8 cellular contexts compared by ENCODE assay signal in genomic region chr3:182710557-182711157, GRCh38.
DNase-seq lines count a peak whose midpoint lies in the region; ATAC-seq and TF ChIP-seq lines count a peak whose summit lies in the region.

No MANE protein-coding gene starts in this region.

- no peak overlapping the region for H3K4me2 ChIP-seq in SK-N-SH

- peak; percentile 50 for TF ChIP-seq RAD21 in SK-N-SH (IDR thresholded peaks at IDR 0.05; ENCODE audit: low read length)

- H3K79me2 ChIP-seq in SK-N-SH (ENCODE audit: insufficient read depth) = no peaks in the 10 kb centered on the region

- peak; percentile 49 for ATAC-seq in GM18907 (IDR thresholded peaks at IDR 0.05; ENCODE audit: unreplicated experiment)
- ATAC-seq in foreskin keratinocyte = peak; percentile 56

- H3K27me3 ChIP-seq in SK-N-SH (ENCODE audit: insufficient read depth) (no peaks in the 10 kb centered on the region), foreskin keratinocyte (no peaks in the 10 kb centered on the region), spleen (replicated peaks in 1 of 7) (peaks cover 0 to 7% (median 0%) of the 10 kb centered on the region in 7 donors)

- no peak overlapping the region for H2AFZ ChIP-seq in SK-N-SH (ENCODE audit: low read depth)

- H3K4me3 ChIP-seq in SK-N-SH (ENCODE audit: low read depth in 2 of 2, low read length in 1 of 2) (no peak overlapping the region), spleen (no peak overlapping the region)

- no peaks in the 10 kb centered on the region; a peak in 1 of 4 replicates for H3K4me1 ChIP-seq in SK-N-SH (ENCODE audit: control insufficient read depth in 1 of 2, insufficient read depth in 2 of 2, low read depth in 1 of 2, low read length in 1 of 2)
- no peaks in the 10 kb centered on the region for H3K4me1 ChIP-seq in foreskin keratinocyte
- peaks cover 0 to 17% (median 3%) of the 10 kb centered on the region in 6 donors for H3K4me1 ChIP-seq in spleen

- no peaks in the 10 kb centered on the region for H3F3A ChIP-seq in SK-N-SH (replicated peaks; ENCODE audit: insufficient read depth)

- POLR2A ChIA-PET in SK-N-SH (lab: Yijun Ruan, JAX) = no interaction called here

- no peaks in the 10 kb centered on the region for H4K20me1 ChIP-seq in SK-N-SH (ENCODE audit: insufficient read depth)

- 48% methylated on average over 7 of the region's 7 CpGs for WGBS in SK-N-SH (ENCODE audit: low lambda C conversion rate)
- WGBS in spleen, 5 donors = 37 to 47% (median 41%) methylated on average over 7 of the region's 7 CpGs

- no peaks in the 10 kb centered on the region for H3K9me3 ChIP-seq in SK-N-SH
- no peaks in the 10 kb centered on the region for H3K9me3 ChIP-seq in spleen

- TF ChIP-seq POLR2A in spleen (IDR thresholded peaks at IDR 0.05) = no peak

- TF ChIP-seq EP300 in SK-N-SH (IDR thresholded peaks at IDR 0.05; ENCODE audit: borderline replicate concordance in 1 of 2, low read depth in 1 of 2, low read length in 1 of 2) = no peak

- intact Hi-C loops in spleen (cut with DNase I; ENCODE audit: low total_unique reads) = loop anchor here (10.0 kb wide), 1 partner anchor 674 kb away; no protein-coding TSS in a partner anchor

- CTCF ChIA-PET in SK-N-SH (lab: Yijun Ruan, JAX) = interaction anchor here (0.6 to 3.2 kb wide), 16 partner anchors 10 to 358 kb away, joined by 3 to 14 read pairs (median 3); partner anchors contain the start of gene ATP11B

- DNase-seq in COLO829 (ENCODE audit: low spot score) (peak; percentile 42), KG1 (lab: John Stamatoyannopoulos, UW) (peak; percentile 10), SK-N-SH (peak; percentile 35), foreskin keratinocyte (peak in 1 of 2 donors; percentile 27), spleen (no peak), T1000 (lab: John Stamatoyannopoulos, UW) (no peak), cerebellum (ENCODE audit: low spot score) (no peak)

- TF ChIP-seq CTCF in SK-N-SH (IDR thresholded peaks at IDR 0.05) = peak; percentile 80
- TF ChIP-seq CTCF in foreskin keratinocyte (conservative IDR thresholded peaks at IDR 0.05) = peak; percentile 73
- TF ChIP-seq CTCF in spleen (IDR thresholded peaks at IDR 0.05 in 8 of 11, conservative IDR thresholded peaks at IDR 0.05 in 3 of 11) = peak in 8 of 11 experiments; percentile 23 to 63 (median 54)

- H3K9ac ChIP-seq in SK-N-SH = no peak overlapping the region

- H3K27ac ChIP-seq in SK-N-SH (ENCODE audit: low read depth in 2 of 2, low read length in 1 of 2) = no peak overlapping the region
- H3K27ac ChIP-seq in foreskin keratinocyte = no peak overlapping the region
- H3K27ac ChIP-seq in spleen = peak overlapping the region in 4 of 8 donors; percentile 22 to 67 (median 46)

- no peaks in the 10 kb centered on the region for H3K36me3 ChIP-seq in SK-N-SH (replicated peaks in 1 of 2; ENCODE audit: control insufficient read depth in 1 of 2, insufficient read depth in 2 of 2, low read length in 1 of 2)
- no peaks in the 10 kb centered on the region for H3K36me3 ChIP-seq in spleen

- no peaks in the 10 kb centered on the region for H3K9me2 ChIP-seq in SK-N-SH

TF ChIP-seq in SK-N-SH, 30 proteins besides CTCF, POLR2A, EP300 and RAD21:
- no peak for TF ChIP-seq RFX5 (IDR thresholded peaks at IDR 0.05; ENCODE audit: low read length)
- no peak for TF ChIP-seq JUND (IDR thresholded peaks at IDR 0.05)
- no peak for TF ChIP-seq GATA2 (CRISPR knock-in tag; IDR thresholded peaks at IDR 0.05)
- TF ChIP-seq POLR2AphosphoS5 (IDR thresholded peaks at IDR 0.05; ENCODE audit: low read depth, low read length) = no peak
- TF ChIP-seq MAX (IDR thresholded peaks at IDR 0.05; ENCODE audit: low read depth) = no peak
- no peak for TF ChIP-seq TAF1 (IDR thresholded peaks at IDR 0.05; ENCODE audit: borderline replicate concordance, low read depth, low read length)
- TF ChIP-seq RXRA (IDR thresholded peaks at IDR 0.05; ENCODE audit: borderline replicate concordance, low read depth) = no peak
- no peak for TF ChIP-seq NFIC (IDR thresholded peaks at IDR 0.05; ENCODE audit: borderline replicate concordance)
- TF ChIP-seq EZH2phosphoT487 (IDR thresholded peaks at IDR 0.05; ENCODE audit: borderline replicate concordance, low read depth) = no peak
- TF ChIP-seq FOXM1 (IDR thresholded peaks at IDR 0.05; ENCODE audit: low read depth) = no peak
- TF ChIP-seq FOXJ3 (CRISPR knock-in tag; IDR thresholded peaks at IDR 0.05) = no peak
- no peak for TF ChIP-seq USF1 (IDR thresholded peaks at IDR 0.05; ENCODE audit: borderline replicate concordance, low read depth)
- no peak for TF ChIP-seq RCOR1 (IDR thresholded peaks at IDR 0.05; ENCODE audit: low read length)
- TF ChIP-seq SIN3A (IDR thresholded peaks at IDR 0.05; ENCODE audit: borderline replicate concordance, low read depth, low read length) = no peak
- TF ChIP-seq PBX3 (IDR thresholded peaks at IDR 0.05) = no peak
- no peak for TF ChIP-seq YY1 (IDR thresholded peaks at IDR 0.05; ENCODE audit: low read depth)
- TF ChIP-seq FOSL2 (IDR thresholded peaks at IDR 0.05; ENCODE audit: borderline replicate concordance, low read depth) = no peak
- no peak for TF ChIP-seq GABPA (IDR thresholded peaks at IDR 0.05; ENCODE audit: low read depth)

Comparison
In these comparisons a context has a peak if more than half of its experiments do, and no peak if none do; other contexts are left out.
1. DNase-seq: peak in COLO829 (single experiment), KG1 (single experiment) and SK-N-SH (single experiment); none in spleen (single experiment), T1000 (single experiment) and cerebellum (single experiment).
2. Peak in every context shown above with its lines, with median percentiles within 50 percentile points of each other: CTCF ChIP-seq.